Comparison of ENCODE assay signal across 20 cellular contexts in genomic region chr2:145792745-145793144, GRCh38.
DNase-seq lines count a peak whose midpoint lies in the region; ATAC-seq and TF ChIP-seq lines count a peak whose summit lies in the region.
"Had no signal": no experiment of that assay in that cellular context is flagged by ENCODE, and none has a peak within 500 bp of the region (broad histone marks: within the 10 kb centered on the region; RNA-seq: fewer than 3 reads in every experiment).

No MANE protein-coding gene starts in this region.

- H3K4me3 Mint-ChIP-seq in MCF 10A (ENCODE audit: unreplicated experiment) = no peak overlapping the region
- H3K4me3 Mint-ChIP-seq in activated T-helper 1 cell treated with anti-CD3 and anti-CD28 coated beads, Interleukin-12 subunit alpha, Interleukin-12 subunit beta, Interleukin-2, Interleukin-4 antibody, amounts not matched to agents 30 ng/mL and 10 ng/mL and 1 ng/mL, durations not matched to agents 14 hours and 24 hours and 36 hours = no peak overlapping the region
- H3K4me3 Mint-ChIP-seq: CD14-positive monocyte; CD4-positive, alpha-beta memory T cell; GM23338; IgD-negative memory B cell had no signal

- DNase-seq in mammary epithelial cell (no peak), MCF 10A (ENCODE audit: unreplicated experiment) (no peak), RPMI7951 (ENCODE audit: low read depth) (peak; percentile 61), left cardiac atrium (peak; percentile 31), sciatic nerve (ENCODE audit: low spot score) (no peak)
- DNase-seq in activated T-helper 1 cell treated with anti-CD3 and anti-CD28 coated beads, Interleukin-12 subunit alpha, Interleukin-12 subunit beta, Interleukin-2, Interleukin-4 antibody, amounts not matched to agents 30 ng/mL and 10 ng/mL and 1 ng/mL, durations not matched to agents 14 hours and 24 hours and 36 hours (ENCODE audit: low spot score) = no peak
- DNase-seq: Calu3; CD4-positive, alpha-beta memory T cell; DMS79 treated with DMSO at 0.1 percent for 48 hours; EL; HCEC 1CT had no signal

- CTCF ChIA-PET in mammary epithelial cell (lab: Charles Lee; ENCODE audit: low non-redundant PET) = no interaction called here
- CTCF ChIA-PET in MCF 10A (lab: Yijun Ruan, JAX) = interaction anchor here (1.1 kb wide), 1 partner anchor 9 kb away, joined by 3 read pairs; no protein-coding TSS in a partner anchor

- no peaks in the 10 kb centered on the region for H3K36me3 ChIP-seq in mammary epithelial cell (ENCODE audit: insufficient read depth, low read length)
- H3K36me3 ChIP-seq: BLaER1 had no signal

- no peak overlapping the region for H3K27ac Mint-ChIP-seq in MCF 10A (ENCODE audit: low read depth, unreplicated experiment)
- no peak overlapping the region for H3K27ac Mint-ChIP-seq in activated T-helper 1 cell treated with anti-CD3 and anti-CD28 coated beads, Interleukin-12 subunit alpha, Interleukin-12 subunit beta, Interleukin-2, Interleukin-4 antibody, amounts not matched to agents 30 ng/mL and 10 ng/mL and 1 ng/mL, durations not matched to agents 14 hours and 24 hours and 36 hours
- H3K27ac Mint-ChIP-seq: CD14-positive monocyte; CD4-positive, alpha-beta memory T cell; GM23338; IgD-negative memory B cell had no signal

- ATAC-seq in left cardiac atrium (peak; percentile 37 to 59), sciatic nerve (peak; percentile 42), HG03439 (IDR thresholded peaks at IDR 0.05; ENCODE audit: unreplicated experiment) (no peak), HG02884 (IDR thresholded peaks at IDR 0.05; ENCODE audit: unreplicated experiment) (no peak)
- ATAC-seq: GM12878, GM23338, HepG2 had no signal

- 3% methylated on average over 3 of the region's 3 CpGs for WGBS in mammary epithelial cell (ENCODE audit: low coverage, missing lambda C conversion rate)

- peaks cover 5% of the 10 kb centered on the region for H3K4me1 ChIP-seq in mammary epithelial cell (ENCODE audit: insufficient read depth, low read length)

- H2AFZ ChIP-seq in mammary epithelial cell (ENCODE audit: low read depth, low read length) = peak overlapping the region; percentile 43
- H2AFZ ChIP-seq: GM23338 had no signal

- no peaks in the 10 kb centered on the region for H4K20me1 ChIP-seq in mammary epithelial cell (ENCODE audit: insufficient read depth, low read length)
- H4K20me1 ChIP-seq: BLaER1 had no signal

- H3K36me3 Mint-ChIP-seq in MCF 10A (ENCODE audit: insufficient read depth, unreplicated experiment) = no peaks in the 10 kb centered on the region
- H3K36me3 Mint-ChIP-seq in activated T-helper 1 cell treated with anti-CD3 and anti-CD28 coated beads, Interleukin-12 subunit alpha, Interleukin-12 subunit beta, Interleukin-2, Interleukin-4 antibody, amounts not matched to agents 30 ng/mL and 10 ng/mL and 1 ng/mL, durations not matched to agents 14 hours and 24 hours and 36 hours (ENCODE audit: low read depth) = no peaks in the 10 kb centered on the region
- H3K36me3 Mint-ChIP-seq: CD14-positive monocyte; CD4-positive, alpha-beta memory T cell; IgD-negative memory B cell had no signal

- dilution Hi-C loops in mammary epithelial cell (cut with HindIII; ENCODE audit: low sequenced_read_pairs) = no loop called here

- H3K4me3 ChIP-seq in mammary epithelial cell (replicated peaks in 1 of 3; ENCODE audit: insufficient read depth in 1 of 3, low read depth in 2 of 3, low read length in 3 of 3) = no peak overlapping the region
- H3K4me3 ChIP-seq: BLaER1, GM12878, GM23338 had no signal

- H3K27ac ChIP-seq in mammary epithelial cell (ENCODE audit: insufficient read depth, low read depth, low read length) = no peak overlapping the region
- H3K27ac ChIP-seq: 22Rv1, BLaER1 had no signal

- H3K27me3 Mint-ChIP-seq in MCF 10A (ENCODE audit: insufficient read depth, unreplicated experiment) = no peaks in the 10 kb centered on the region
- no peaks in the 10 kb centered on the region for H3K27me3 Mint-ChIP-seq in activated T-helper 1 cell treated with anti-CD3 and anti-CD28 coated beads, Interleukin-12 subunit alpha, Interleukin-12 subunit beta, Interleukin-2, Interleukin-4 antibody, amounts not matched to agents 30 ng/mL and 10 ng/mL and 1 ng/mL, durations not matched to agents 14 hours and 24 hours and 36 hours (ENCODE audit: insufficient read depth)
- H3K27me3 Mint-ChIP-seq: CD4-positive, alpha-beta memory T cell; IgD-negative memory B cell had no signal

- H3K9me3 Mint-ChIP-seq in MCF 10A (ENCODE audit: unreplicated experiment) = no peaks in the 10 kb centered on the region
- H3K9me3 Mint-ChIP-seq in activated T-helper 1 cell treated with anti-CD3 and anti-CD28 coated beads, Interleukin-12 subunit alpha, Interleukin-12 subunit beta, Interleukin-2, Interleukin-4 antibody, amounts not matched to agents 30 ng/mL and 10 ng/mL and 1 ng/mL, durations not matched to agents 14 hours and 24 hours and 36 hours = no peaks in the 10 kb centered on the region
- H3K9me3 Mint-ChIP-seq: GM23338, IgD-negative memory B cell had no signal

- H3K9me3 ChIP-seq in mammary epithelial cell (replicated peaks; ENCODE audit: insufficient read depth, low read length) = no peaks in the 10 kb centered on the region
- H3K9me3 ChIP-seq: BLaER1 had no signal

- no peak overlapping the region for H3K9ac ChIP-seq in mammary epithelial cell (ENCODE audit: insufficient read depth, low read length)
- H3K9ac ChIP-seq: BLaER1 had no signal

- POLR2A ChIA-PET in MCF 10A (lab: Yijun Ruan, JAX) = no interaction called here

- H3K27me3 ChIP-seq in mammary epithelial cell (ENCODE audit: insufficient read depth, low read length) = no peaks in the 10 kb centered on the region
- H3K27me3 ChIP-seq: BLaER1 had no signal

- peaks cover 9% of the 10 kb centered on the region for H3K4me1 Mint-ChIP-seq in MCF 10A (ENCODE audit: insufficient read depth, unreplicated experiment)
- no peaks in the 10 kb centered on the region for H3K4me1 Mint-ChIP-seq in activated T-helper 1 cell treated with anti-CD3 and anti-CD28 coated beads, Interleukin-12 subunit alpha, Interleukin-12 subunit beta, Interleukin-2, Interleukin-4 antibody, amounts not matched to agents 30 ng/mL and 10 ng/mL and 1 ng/mL, durations not matched to agents 14 hours and 24 hours and 36 hours (ENCODE audit: low read depth)
- H3K4me1 Mint-ChIP-seq: CD14-positive monocyte; CD4-positive, alpha-beta memory T cell; GM23338; IgD-negative memory B cell had no signal

- no peak for TF ChIP-seq CTCF in mammary epithelial cell (conservative IDR thresholded peaks at IDR 0.05 in 1 of 2, IDR thresholded peaks at IDR 0.05 in 1 of 2; ENCODE audit: extremely low read depth in 1 of 2, insufficient read depth in 1 of 2, low read depth in 1 of 2, low read length in 2 of 2)
- TF ChIP-seq CTCF in MCF 10A (IDR thresholded peaks at IDR 0.05; ENCODE audit: unreplicated experiment) = no peak

- intact Hi-C loops in mammary epithelial cell (cut with micrococcal nuclease) (no loop called here), MCF 10A (cut with micrococcal nuclease) (no loop called here), left cardiac atrium (cut with DNase I) (no loop called here), sciatic nerve (cut with DNase I) (no loop called here)
- intact Hi-C loops in activated T-helper 1 cell treated with anti-CD3 and anti-CD28 coated beads, Interleukin-12 subunit alpha, Interleukin-12 subunit beta, Interleukin-2, Interleukin-4 antibody, amounts not matched to agents 30 ng/mL and 10 ng/mL and 1 ng/mL, durations not matched to agents 14 hours and 24 hours and 36 hours (cut with micrococcal nuclease) = no loop called here

- in situ Hi-C loops in mammary epithelial cell (cut with MboI; ENCODE audit: low sequenced_read_pairs in 2 of 2) = no loop called here

- no peaks in the 10 kb centered on the region for H3K79me2 ChIP-seq in mammary epithelial cell (ENCODE audit: insufficient read depth, low read length)

- H3K4me2 ChIP-seq in mammary epithelial cell (ENCODE audit: insufficient read depth, low read depth, low read length) = no peak overlapping the region
- H3K4me2 ChIP-seq: BLaER1, GM23338 had no signal

- BruUV-seq in mammary epithelial cell (replicated peaks; lab: Mats Ljungman, UMichigan) = no TSS peak
- BruUV-seq in MCF 10A (replicated peaks; lab: Mats Ljungman, UMichigan) = no TSS peak

Comparison
In these comparisons a context has a peak if more than half of its experiments do, and no peak if none do; other contexts are left out.
1. DNase-seq: peak in RPMI7951 (single experiment) and left cardiac atrium (single experiment); none in mammary epithelial cell (single experiment), MCF 10A (single experiment), sciatic nerve (single experiment) and activated T-helper 1 cell treated with anti-CD3 and anti-CD28 coated beads, Interleukin-12 subunit alpha, Interleukin-12 subunit beta, Interleukin-2, Interleukin-4 antibody, amounts not matched to agents 30 ng/mL and 10 ng/mL and 1 ng/mL, durations not matched to agents 14 hours and 24 hours and 36 hours (single experiment).
2. ATAC-seq: peak in left cardiac atrium (2 of 2) and sciatic nerve (single experiment); none in HG03439 (single experiment) and HG02884 (single experiment).